Comparison of ENCODE assay signal across 9 cellular contexts in genomic region chr11:124759268-124760204, GRCh38. TPM values are rescaled to one million over a fixed set of nuclear protein-coding genes. Genes with fewer than 3 reads are reported as not detected.
DNase-seq lines count a peak whose midpoint lies in the region; ATAC-seq and TF ChIP-seq lines count a peak whose summit lies in the region.
"Had no signal": no experiment of that assay in that cellular context is flagged by ENCODE, and none has a peak within 500 bp of the region (broad histone marks: within the 10 kb centered on the region; RNA-seq: fewer than 3 reads in every experiment).

No MANE protein-coding gene starts in this region.

- H3K4me3 ChIP-seq in epithelial cell of proximal tubule (ENCODE audit: low read depth, low read length) = peak overlapping the region; percentile 53
- H3K4me3 ChIP-seq in naive thymus-derived CD4-positive, alpha-beta T cell (ENCODE audit: low read length) = no peak overlapping the region
- H3K4me3 ChIP-seq in WERI-Rb-1 (ENCODE audit: low read depth, low read length) = no peak overlapping the region

- no peaks in the 10 kb centered on the region for H3K9me3 Mint-ChIP-seq in CD4-positive, alpha-beta T cell
- peaks cover 0 to 1% (median 0%) of the 10 kb centered on the region in 11 donors for H3K9me3 Mint-ChIP-seq in naive thymus-derived CD4-positive, alpha-beta T cell

- CTCF ChIA-PET in CD4-positive, alpha-beta T cell (lab: Charles Lee) = interaction anchor here (1.5 to 6.5 kb wide), 4 partner anchors 14 to 89 kb away, joined by 5 to 46 read pairs (median 9); partner anchors contain the start of gene NRGN
- CTCF ChIA-PET in naive thymus-derived CD4-positive, alpha-beta T cell (lab: Charles Lee) = interaction anchor here (2.4 to 4.5 kb wide), 2 partner anchors 12 to 89 kb away, joined by 12 to 23 read pairs; no protein-coding TSS in a partner anchor

- POLR2A ChIA-PET in CD4-positive, alpha-beta T cell (lab: Charles Lee) = interaction anchor here (1.5 kb wide), 1 partner anchor 90 kb away, joined by 5 read pairs; no protein-coding TSS in a partner anchor
- POLR2A ChIA-PET in naive thymus-derived CD4-positive, alpha-beta T cell (lab: Charles Lee) = interaction anchor here (1.7 to 5.4 kb wide), 4 partner anchors 8 to 90 kb away, joined by 5 to 54 read pairs (median 26); partner anchors contain the start of gene VSIG2

- H3K27me3 Mint-ChIP-seq in CD4-positive, alpha-beta T cell = peaks cover 69% of the 10 kb centered on the region
- peaks cover 36 to 60% (median 53%) of the 10 kb centered on the region in 5 donors for H3K27me3 Mint-ChIP-seq in naive thymus-derived CD4-positive, alpha-beta T cell

- peaks cover 38% of the 10 kb centered on the region for H3K4me1 Mint-ChIP-seq in CD4-positive, alpha-beta T cell (ENCODE audit: low read depth)
- H3K4me1 Mint-ChIP-seq in naive thymus-derived CD4-positive, alpha-beta T cell = peaks cover 6 to 44% (median 24%) of the 10 kb centered on the region in 7 donors

- H3K4me1 ChIP-seq in naive thymus-derived CD4-positive, alpha-beta T cell (ENCODE audit: control insufficient read depth in 2 of 2, insufficient read depth in 2 of 2, low read length in 2 of 2) = peaks cover 8 to 31% of the 10 kb centered on the region in 2 donors

- H3K27ac Mint-ChIP-seq in CD4-positive, alpha-beta T cell = no peak overlapping the region
- H3K27ac Mint-ChIP-seq in naive thymus-derived CD4-positive, alpha-beta T cell = peak overlapping the region in 3 of 9 donors; percentile 14 to 43 (median 24)

- intact Hi-C loops in CD4-positive, alpha-beta T cell (cut with DNase I, micrococcal nuclease) = loop anchor here (5.0 to 10.0 kb wide), 2 partner anchors 78 to 1015 kb away; partner anchors contain the start of gene ZNF202 (in 1 of the 2)
- intact Hi-C loops in naive thymus-derived CD4-positive, alpha-beta T cell (cut with micrococcal nuclease) = loop anchor here (5.0 kb wide), 3 partner anchors 193 to 383 kb away; partner anchors contain the start of gene CCDC15 (in 1 of the 2)

- peak overlapping the region; percentile 54 for H3K4me3 Mint-ChIP-seq in CD4-positive, alpha-beta T cell
- peak overlapping the region in 9 of 10 donors; percentile 50 to 98 (median 73) for H3K4me3 Mint-ChIP-seq in naive thymus-derived CD4-positive, alpha-beta T cell

- H3K9me3 ChIP-seq in CD4-positive, alpha-beta T cell (ENCODE audit: control insufficient read depth, low read length) = no peaks in the 10 kb centered on the region
- H3K9me3 ChIP-seq in naive thymus-derived CD4-positive, alpha-beta T cell (ENCODE audit: control insufficient read depth in 2 of 3, low read length in 3 of 3) = no peaks in the 10 kb centered on the region
- no peaks in the 10 kb centered on the region for H3K9me3 ChIP-seq in WERI-Rb-1 (ENCODE audit: severe bottlenecking)

- H3K36me3 Mint-ChIP-seq in CD4-positive, alpha-beta T cell (ENCODE audit: low read depth) = no peaks in the 10 kb centered on the region
- H3K36me3 Mint-ChIP-seq in naive thymus-derived CD4-positive, alpha-beta T cell = no peaks in the 10 kb centered on the region

- TF ChIP-seq CTCF in CD4-positive, alpha-beta T cell (IDR thresholded peaks at IDR 0.05) = no peak
- TF ChIP-seq CTCF in epithelial cell of proximal tubule (conservative IDR thresholded peaks at IDR 0.05; ENCODE audit: low read depth, low read length) (no peak), WERI-Rb-1 (IDR thresholded peaks at IDR 0.05; ENCODE audit: low read depth, low read length) (no peak)

- DNase-seq in CD4-positive, alpha-beta T cell = no peak
- DNase-seq in epithelial cell of proximal tubule (ENCODE audit: low read depth) (no peak), OCI-M1 (lab: John Stamatoyannopoulos, UW) (no peak), WERI-Rb-1 (no peak)
- peak in 1 of 9 donors; percentile 10 for DNase-seq in naive thymus-derived CD4-positive, alpha-beta T cell

- no peak overlapping the region for H3K27ac ChIP-seq in CD4-positive, alpha-beta T cell (ENCODE audit: low read depth, low read length)
- H3K27ac ChIP-seq in naive thymus-derived CD4-positive, alpha-beta T cell (ENCODE audit: low read depth, low read length) = no peak overlapping the region
- H3K27ac ChIP-seq in WERI-Rb-1 = no peak overlapping the region

- no peak for ATAC-seq in CD4-positive, alpha-beta T cell (ENCODE audit: poor library complexity)
- peak; percentile 18 for ATAC-seq in HG03354 (IDR thresholded peaks at IDR 0.05; ENCODE audit: poor library complexity, severe bottlenecking, unreplicated experiment)
- ATAC-seq in naive thymus-derived CD4-positive, alpha-beta T cell = no peak
- ATAC-seq in GM21717 (IDR thresholded peaks at IDR 0.05; ENCODE audit: unreplicated experiment) = no peak
- ATAC-seq in HG03521 (IDR thresholded peaks at IDR 0.05; ENCODE audit: unreplicated experiment) = no peak

- no peaks in the 10 kb centered on the region for H3K36me3 ChIP-seq in naive thymus-derived CD4-positive, alpha-beta T cell (ENCODE audit: control insufficient read depth in 2 of 3, insufficient read depth in 3 of 3, low read length in 3 of 3)
- no peaks in the 10 kb centered on the region for H3K36me3 ChIP-seq in WERI-Rb-1

- peaks cover 60% of the 10 kb centered on the region for H3K27me3 ChIP-seq in CD4-positive, alpha-beta T cell (ENCODE audit: control insufficient read depth, insufficient read depth, low read length)
- H3K27me3 ChIP-seq in naive thymus-derived CD4-positive, alpha-beta T cell (ENCODE audit: control insufficient read depth in 2 of 2, insufficient read depth in 2 of 2, low read length in 2 of 2) = peaks cover 7 to 16% of the 10 kb centered on the region in 2 donors
- no peaks in the 10 kb centered on the region for H3K27me3 ChIP-seq in WERI-Rb-1 (ENCODE audit: insufficient read depth, low read depth, severe bottlenecking)

RNA-seq across cellular contexts. Expression of gene ESAM, which starts 2.6 kb away (rescaled TPM):
- total RNA-seq in CD4-positive, alpha-beta T cell = under 1 TPM; 0.38 to 0.64 TPM
- total RNA-seq in epithelial cell of proximal tubule = 1.8 and 9.9 TPM in 2 replicates
- total RNA-seq in naive thymus-derived CD4-positive, alpha-beta T cell = 1 to 10 TPM in 4 of 5 experiments, under 1 TPM in 1; 0.39 to 3.4 (median 1.7) TPM
- 1 to 10 TPM; 1.9 to 4.1 TPM for polyA plus RNA-seq in naive thymus-derived CD4-positive, alpha-beta T cell

RNA-seq across cellular contexts. Expression of gene VSIG2, which starts 7.5 kb away (rescaled TPM):
- total RNA-seq in CD4-positive, alpha-beta T cell = under 1 TPM in 1 of 2 experiments, not detected in 1; 0.28 TPM
- total RNA-seq in epithelial cell of proximal tubule = 0.29 and 0.40 TPM in 2 replicates
- 1 to 10 TPM in 2 of 5 experiments, under 1 TPM in 3; 0.19 to 1.7 (median 0.85) TPM for total RNA-seq in naive thymus-derived CD4-positive, alpha-beta T cell
- under 1 TPM in 1 of 2 donors, not detected in 1; 0.32 TPM for polyA plus RNA-seq in naive thymus-derived CD4-positive, alpha-beta T cell
- total RNA-seq: HT1080 had no signal

RNA-seq across cellular contexts. Expression of gene NRGN, which starts 19.8 kb away (rescaled TPM):
- total RNA-seq in CD4-positive, alpha-beta T cell = 1 to 10 TPM in 1 of 2 experiments, under 1 TPM in 1; 0.84 to 1.4 TPM
- 2.7 and 5.8 TPM in 2 replicates for total RNA-seq in epithelial cell of proximal tubule
- total RNA-seq in naive thymus-derived CD4-positive, alpha-beta T cell = 10 to 100 TPM in 1 of 5 experiments, 1 to 10 TPM in 4; 1.2 to 48.7 (median 4.9) TPM
- polyA plus RNA-seq in naive thymus-derived CD4-positive, alpha-beta T cell = not detected

RNA-seq across cellular contexts. Expression of gene MSANTD2, which starts 40.7 kb away (rescaled TPM):
- total RNA-seq in CD4-positive, alpha-beta T cell = 1 to 10 TPM; 4.2 to 5.1 TPM
- 7.2 and 8.5 TPM in 2 replicates for total RNA-seq in epithelial cell of proximal tubule
- total RNA-seq in naive thymus-derived CD4-positive, alpha-beta T cell = 10 to 100 TPM in 4 of 5 experiments, 1 to 10 TPM in 1; 9.1 to 29.5 (median 14.4) TPM
- 1 to 10 TPM; 3.8 to 6.0 TPM for polyA plus RNA-seq in naive thymus-derived CD4-positive, alpha-beta T cell
